Comparison of ENCODE assay signal across 13 cellular contexts in the genomic region with DNA sequence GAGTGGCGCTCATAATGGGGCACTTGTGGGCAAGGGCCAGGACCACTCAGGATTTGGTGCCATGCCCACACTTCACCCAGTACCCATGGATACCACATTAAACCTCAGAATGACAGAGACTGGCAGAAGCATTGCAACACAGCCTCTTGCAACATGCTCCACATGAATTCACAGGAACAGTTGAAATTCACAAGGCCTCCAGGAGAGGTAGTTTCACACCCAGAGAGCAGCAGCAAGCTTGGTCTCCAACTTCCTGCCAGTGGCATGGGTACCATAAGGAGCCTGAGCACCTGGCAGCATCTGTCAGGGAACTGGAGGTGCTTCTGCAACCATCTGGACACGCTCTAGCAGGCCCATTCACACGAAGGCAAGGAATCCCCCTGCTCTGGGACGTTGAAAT.
DNase-seq lines count a peak whose midpoint lies in the region; ATAC-seq and TF ChIP-seq lines count a peak whose summit lies in the region.
"Had no signal": no experiment of that assay in that cellular context is flagged by ENCODE, and none has a peak within 500 bp of the region (broad histone marks: within the 10 kb centered on the region; RNA-seq: fewer than 3 reads in every experiment).

No MANE protein-coding gene starts in this region.

- H3K4me3 ChIP-seq in Panc1 (ENCODE audit: low read depth in 2 of 2, low read length in 2 of 2) = no peak overlapping the region

- peak; percentile 9 for DNase-seq in HCEC 1CT
- no peak for DNase-seq in Panc1 (ENCODE audit: low read depth, low spot score)
- DNase-seq in fibroblast of peridontal ligament (ENCODE audit: extremely low read depth) = peak; percentile 33
- DNase-seq in NCI-H1048 (lab: John Stamatoyannopoulos, UW) = no peak
- DNase-seq in NCI-H345 treated with DMSO at 0.1 percent for 48 hours (lab: John Stamatoyannopoulos, UW; ENCODE audit: unreplicated experiment) = no peak
- DNase-seq in activated CD4-positive, alpha-beta T cell treated with anti-CD3 and anti-CD28 coated beads, Interleukin-2, amount 50 U/mL, for 1 hour = no peak
- DNase-seq: cortex of kidney; GOT3; natural killer cell; NCI-H1436; stimulated activated CD4-positive, alpha-beta T cell treated with anti-CD3 and anti-CD28 coated beads, Interleukin-12 subunit alpha, Interleukin-12 subunit beta, amount 100 ng/mL, for 4 hours had no signal

- peak; percentile 59 for ATAC-seq in Panc1
- peak; percentile 83 for ATAC-seq in stimulated activated memory B cell treated with anti-CD40 and anti-IgM and Interleukin-4, amounts not matched to agents 10 μg/mL and 1 μg/mL and 100 μg/mL, for 72 hours
- ATAC-seq: natural killer cell had no signal

- peaks cover 75% of the 10 kb centered on the region for H3K4me1 Mint-ChIP-seq in stimulated activated memory B cell treated with anti-CD40 and anti-IgM and Interleukin-4, amounts not matched to agents 10 μg/mL and 1 μg/mL and 100 μg/mL, for 72 hours
- H3K4me1 Mint-ChIP-seq: natural killer cell had no signal

- peaks cover 3% of the 10 kb centered on the region for H3K9me3 Mint-ChIP-seq in stimulated activated memory B cell treated with anti-CD40 and anti-IgM and Interleukin-4, amounts not matched to agents 10 μg/mL and 1 μg/mL and 100 μg/mL, for 72 hours
- H3K9me3 Mint-ChIP-seq: activated T-helper 2 cell treated with anti-CD3 and anti-CD28 coated beads, Interferon-gamma antibody, Interleukin-2, Interleukin-4, amounts not matched to agents 10 μg/mL and 5 μg/mL and 100 μg/mL, durations not matched to agents 14 hours and 24 hours and 36 hours; natural killer cell had no signal

- H3K4me3 Mint-ChIP-seq in stimulated activated memory B cell treated with anti-CD40 and anti-IgM and Interleukin-4, amounts not matched to agents 10 μg/mL and 1 μg/mL and 100 μg/mL, for 72 hours = no peak overlapping the region
- H3K4me3 Mint-ChIP-seq: natural killer cell had no signal

- in situ Hi-C loops in Panc1 (cut with HindIII; ENCODE audit: low pct_unique_long_range_greater_than_20kb, low sequenced_read_pairs) = no loop called here

- TF ChIP-seq CTCF in Panc1 (IDR thresholded peaks at IDR 0.05) = no peak

- H3K9me3 ChIP-seq in Panc1 (ENCODE audit: control insufficient read depth, insufficient read depth, low read depth, low read length) = no peaks in the 10 kb centered on the region

- POLR2A ChIA-PET in Panc1 (lab: Charles Lee) = no interaction called here

- H3K36me3 Mint-ChIP-seq in stimulated activated memory B cell treated with anti-CD40 and anti-IgM and Interleukin-4, amounts not matched to agents 10 μg/mL and 1 μg/mL and 100 μg/mL, for 72 hours = peaks cover 39% of the 10 kb centered on the region
- H3K36me3 Mint-ChIP-seq: natural killer cell had no signal

- no peaks in the 10 kb centered on the region; the same call in 1 of the 2 replicates for H3K36me3 ChIP-seq in Panc1 (ENCODE audit: control insufficient read depth, insufficient read depth, low read length)

- H3K27ac Mint-ChIP-seq in stimulated activated memory B cell treated with anti-CD40 and anti-IgM and Interleukin-4, amounts not matched to agents 10 μg/mL and 1 μg/mL and 100 μg/mL, for 72 hours = peak overlapping the region; percentile 81
- H3K27ac Mint-ChIP-seq: activated T-helper 2 cell treated with anti-CD3 and anti-CD28 coated beads, Interferon-gamma antibody, Interleukin-2, Interleukin-4, amounts not matched to agents 10 μg/mL and 5 μg/mL and 100 μg/mL, durations not matched to agents 14 hours and 24 hours and 36 hours; natural killer cell had no signal

- H3K4me1 ChIP-seq in Panc1 (ENCODE audit: control insufficient read depth, insufficient read depth, low read length) = peaks cover 34% of the 10 kb centered on the region

- no peaks in the 10 kb centered on the region for H3K27me3 ChIP-seq in Panc1 (ENCODE audit: control insufficient read depth, insufficient read depth, low read length)

- no TSS peak for BruUV-seq in Panc1 (replicated peaks; lab: Mats Ljungman, UMichigan)

- H3K27me3 Mint-ChIP-seq in stimulated activated memory B cell treated with anti-CD40 and anti-IgM and Interleukin-4, amounts not matched to agents 10 μg/mL and 1 μg/mL and 100 μg/mL, for 72 hours = no peaks in the 10 kb centered on the region

- H3K27ac ChIP-seq in Panc1 (ENCODE audit: low read length) = peak overlapping the region; percentile 17; the same call in 1 of the 2 replicates

- CTCF ChIA-PET in Panc1 (lab: Charles Lee) = no interaction called here

- intact Hi-C loops in Panc1 (cut with micrococcal nuclease; ENCODE audit: unreplicated experiment) = no loop called here

Comparison
In these comparisons a context has a peak if more than half of its experiments do, and no peak if none do; other contexts are left out.
1. DNase-seq: peak in HCEC 1CT (single experiment) and fibroblast of peridontal ligament (single experiment); none in Panc1 (single experiment), NCI-H1048 (single experiment), NCI-H345 treated with DMSO at 0.1 percent for 48 hours (single experiment) and activated CD4-positive, alpha-beta T cell treated with anti-CD3 and anti-CD28 coated beads, Interleukin-2, amount 50 U/mL, for 1 hour (single experiment).